24 cellular contexts compared by ENCODE assay signal in genomic region chr18:3661989-3662388, GRCh38.
"Had no signal": no experiment of that assay in that cellular context is flagged by ENCODE, and none has a peak within 500 bp of the region (broad histone marks: within the 10 kb centered on the region; RNA-seq: fewer than 3 reads in every experiment).

No MANE protein-coding gene starts in this region.

- H3K36me3 ChIP-seq: brain microvascular endothelial cell, cardiac muscle cell had no signal

- H3K27me3 Mint-ChIP-seq: activated B cell treated with CpG ODN at 0.5 μM for 24 hours; activated naive CD4-positive, alpha-beta T cell treated with anti-CD3 and anti-CD28 coated beads, Interleukin-2, amount 10 ng/mL, durations not matched to agents 7 days and 5 days; activated naive CD8-positive, alpha-beta T cell treated with anti-CD3 and anti-CD28 coated beads for 36 hours; activated T-cell treated with anti-CD3 and anti-CD28 coated beads, Interleukin-2, amount 50 U/mL, for 24 hours had no signal

- H3K27ac Mint-ChIP-seq: activated CD8-positive, alpha-beta T cell treated with anti-CD3 and anti-CD28 coated beads, Interleukin-2, amount 10 ng/mL, durations not matched to agents 7 days and 5 days; activated naive CD4-positive, alpha-beta T cell treated with anti-CD3 and anti-CD28 coated beads, Interleukin-2, amount 10 ng/mL, durations not matched to agents 7 days and 5 days; activated naive CD8-positive, alpha-beta T cell treated with anti-CD3 and anti-CD28 coated beads for 36 hours; activated T-cell treated with anti-CD3 and anti-CD28 coated beads, Interleukin-2, amount 50 U/mL, for 24 hours; T-helper 17 cell had no signal

- H3K4me3 Mint-ChIP-seq: activated B cell treated with CpG ODN at 0.5 μM for 24 hours; activated CD8-positive, alpha-beta T cell treated with anti-CD3 and anti-CD28 coated beads, Interleukin-2, amount 10 ng/mL, durations not matched to agents 7 days and 5 days; activated naive CD4-positive, alpha-beta T cell treated with anti-CD3 and anti-CD28 coated beads, Interleukin-2, amount 10 ng/mL, durations not matched to agents 7 days and 5 days; activated naive CD8-positive, alpha-beta T cell treated with anti-CD3 and anti-CD28 coated beads for 36 hours; activated T-cell treated with anti-CD3 and anti-CD28 coated beads, Interleukin-2, amount 50 U/mL, for 24 hours; T-helper 17 cell had no signal

- H3K9ac ChIP-seq: KMS-11 had no signal

- DNase-seq: activated B cell treated with CpG ODN at 0.5 μM for 24 hours; activated CD4-positive, alpha-beta T cell treated with anti-CD3 and anti-CD28 coated beads, Interleukin-2, amount 50 U/mL, for 4 hours; activated CD8-positive, alpha-beta memory T cell treated with anti-CD3 and anti-CD28 coated beads, Interleukin-2, amount 50 U/mL, for 48 hours; activated CD8-positive, alpha-beta T cell treated with anti-CD3 and anti-CD28 coated beads, Interleukin-2, amount 10 ng/mL, durations not matched to agents 7 days and 5 days; activated gamma-delta T cell treated with Interleukin-2 at 50 U/mL for 16 hours; activated naive CD4-positive, alpha-beta T cell treated with anti-CD3 and anti-CD28 coated beads, Interleukin-2, amount 10 ng/mL, durations not matched to agents 7 days and 5 days; activated naive CD8-positive, alpha-beta T cell treated with anti-CD3 and anti-CD28 coated beads for 36 hours; activated T-cell treated with anti-CD3 and anti-CD28 coated beads, Interleukin-2, amount 50 U/mL, for 24 hours; brain microvascular endothelial cell; NCI-H1092 treated with DMSO at 0.1 percent for 48 hours; NCI-H1417 treated with DMSO at 0.1 percent for 48 hours; NCI-H1694; NCI-H2029; NCI-H2107; NCI-H2171 treated with DMSO at 0.1 percent for 48 hours; NCI-H226; NCI-H526; NCI-H82; PC-3; SIG-M5; T-helper 17 cell; T-helper 9 cell had no signal

- H3K36me3 Mint-ChIP-seq: activated naive CD4-positive, alpha-beta T cell treated with anti-CD3 and anti-CD28 coated beads, Interleukin-2, amount 10 ng/mL, durations not matched to agents 7 days and 5 days had no signal

- H3K9me3 Mint-ChIP-seq: activated B cell treated with CpG ODN at 0.5 μM for 24 hours; activated naive CD4-positive, alpha-beta T cell treated with anti-CD3 and anti-CD28 coated beads, Interleukin-2, amount 10 ng/mL, durations not matched to agents 7 days and 5 days; activated T-cell treated with anti-CD3 and anti-CD28 coated beads, Interleukin-2, amount 50 U/mL, for 24 hours had no signal

- H3K27ac ChIP-seq: brain microvascular endothelial cell, cardiac muscle cell, KMS-11 had no signal

- ATAC-seq: activated CD8-positive, alpha-beta T cell treated with anti-CD3 and anti-CD28 coated beads, Interleukin-2, amount 10 ng/mL, durations not matched to agents 7 days and 5 days; PC-3 had no signal

- H3K4me2 ChIP-seq: KMS-11 had no signal

- H3K27me3 ChIP-seq: brain microvascular endothelial cell, cardiac muscle cell had no signal

- H3K4me3 ChIP-seq: cardiac muscle cell had no signal
